8 cellular contexts compared by ENCODE assay signal in genomic region chr2:174632847-174633620, GRCh38. TPM values are rescaled to one million over a fixed set of nuclear protein-coding genes. Genes with fewer than 3 reads are reported as not detected.
DNase-seq lines count a peak whose midpoint lies in the region; ATAC-seq, FAIRE-seq and TF ChIP-seq lines count a peak whose summit lies in the region.

No MANE protein-coding gene starts in this region.

- CTCF ChIA-PET in GM12878 (lab: Yijun Ruan, JAX) = interaction anchor here (1.0 to 6.8 kb wide), 18 partner anchors 10 to 170 kb away, joined by 3 to 76 read pairs (median 6); partner anchors contain the start of gene WIPF1

- WGBS in GM12878 (ENCODE audit: insufficient coverage, insufficient replicate concordance, low lambda C conversion rate, missing lambda C conversion rate) = 0% methylated on average over 7 of the region's 7 CpGs

- peak overlapping the region; percentile 79 for H3K9ac ChIP-seq in GM12878 (ENCODE audit: control insufficient read depth, insufficient read depth, low read length)

- no peaks in the 10 kb centered on the region for H3K9me3 ChIP-seq in GM12878 (replicated peaks; ENCODE audit: control insufficient read depth, insufficient read depth, low read length)
- H3K9me3 ChIP-seq in neutrophil = no peaks in the 10 kb centered on the region

- H3K4me1 ChIP-seq in GM12878 (ENCODE audit: control insufficient read depth, insufficient read depth, low read length) (peaks cover 22% of the 10 kb centered on the region), neutrophil (ENCODE audit: control insufficient read depth in 1 of 2, insufficient read depth in 1 of 2, low read depth in 1 of 2, low read length in 1 of 2) (peaks cover 55 to 60% of the 10 kb centered on the region in 2 experiments)

- in situ Hi-C loops in GM12878 (cut with MboI) = no loop called here

- RAD21 ChIA-PET in GM12878 (lab: Charles Lee; ENCODE audit: unreplicated experiment) = interaction anchor here (0.7 to 5.5 kb wide), 19 partner anchors 10 to 170 kb away, joined by 3 to 137 read pairs (median 6); partner anchors contain the start of gene WIPF1

- peak overlapping the region; percentile 77 for H2AFZ ChIP-seq in GM12878 (ENCODE audit: control insufficient read depth, low read depth, low read length)

- H3K27ac ChIP-seq in GM12878 (ENCODE audit: control insufficient read depth, insufficient read depth) (peak overlapping the region; percentile 91), neutrophil (peak overlapping the region; percentile 95)

- H3K36me3 ChIP-seq in GM12878 (ENCODE audit: control insufficient read depth in 2 of 2, insufficient read depth in 2 of 2, low read length in 1 of 2) = peaks cover 0 to 8% of the 10 kb centered on the region in 2 experiments; a peak in 2 of 4 replicates
- H3K36me3 ChIP-seq in neutrophil = peaks cover 42% of the 10 kb centered on the region

- no peak for TF ChIP-seq EP300 in GM12878 (IDR thresholded peaks at IDR 0.05; ENCODE audit: borderline replicate concordance in 1 of 2, control insufficient read depth in 1 of 2, low read depth in 2 of 2, low read length in 2 of 2)

- peak; percentile 36 for ATAC-seq in GM18909 (IDR thresholded peaks at IDR 0.05; ENCODE audit: poor library complexity, unreplicated experiment)
- ATAC-seq in HG03280 (IDR thresholded peaks at IDR 0.05; ENCODE audit: unreplicated experiment) = peak; percentile 45
- peak; percentile 61 for ATAC-seq in GM12878
- no peak for ATAC-seq in HG02970 (IDR thresholded peaks at IDR 0.05; ENCODE audit: low FRiP score, unreplicated experiment)
- no peak for ATAC-seq in HG03442 (IDR thresholded peaks at IDR 0.05; ENCODE audit: unreplicated experiment)

- H3K27me3 ChIP-seq in GM12878 (replicated peaks in 1 of 2; ENCODE audit: control insufficient read depth in 2 of 2, insufficient read depth in 2 of 2, low read length in 1 of 2) (no peaks in the 10 kb centered on the region), neutrophil (no peaks in the 10 kb centered on the region)

- DNase-seq in GM12878 (ENCODE audit: low read depth, low spot score) (no peak), NCI-H2171 (lab: John Stamatoyannopoulos, UW) (no peak), RCC 7860 (ENCODE audit: low spot score) (no peak)

- no peaks in the 10 kb centered on the region for H4K20me1 ChIP-seq in GM12878 (ENCODE audit: control insufficient read depth, insufficient read depth)

- POLR2A ChIA-PET in GM12878 (lab: Charles Lee) = interaction anchor here (0.5 to 4.6 kb wide), 16 partner anchors 9 to 219 kb away, joined by 3 to 72 read pairs (median 6); partner anchors contain the start of gene WIPF1

- TF ChIP-seq CTCF in GM12878 (IDR thresholded peaks at IDR 0.05 in 2 of 3, conservative IDR thresholded peaks at IDR 0.05 in 1 of 3; ENCODE audit: control insufficient read depth in 2 of 3, extremely low read depth in 1 of 3, insufficient read depth in 1 of 3, low read depth in 3 of 3, low read length in 3 of 3) (peak in 2 of 3 experiments; percentile 25 to 29; a peak in 1 of 6 replicates), neutrophil (IDR thresholded peaks at IDR 0.05) (no peak)

- H3K79me2 ChIP-seq in GM12878 (ENCODE audit: control insufficient read depth, insufficient read depth, low read length) = peaks cover 40% of the 10 kb centered on the region

- SMC1A ChIA-PET in GM12878 (lab: Charles Lee; ENCODE audit: uncharacterized antibody, unreplicated experiment) = interaction anchor here (0.7 to 16.0 kb wide), 16 partner anchors 8 to 169 kb away, joined by 3 to 512 read pairs (median 6); partner anchors contain the start of gene WIPF1

- peak overlapping the region; percentile 100 for H3K4me2 ChIP-seq in GM12878 (ENCODE audit: control insufficient read depth, insufficient read depth)

- TF ChIP-seq POLR2A in GM12878 (IDR thresholded peaks at IDR 0.05; ENCODE audit: low read depth, low read length) = 0 out of 2 replicates have a peak, but pooled peaks have one; percentile 42

- no TSS peak for BruUV-seq in GM12878 (replicated peaks; lab: Mats Ljungman, UMichigan)

- peak overlapping the region; percentile 84 for H3K4me3 ChIP-seq in GM12878
- peak overlapping the region; percentile 76 to 81 for H3K4me3 ChIP-seq in neutrophil (ENCODE audit: low read depth in 1 of 2, low read length in 1 of 2)

- intact Hi-C loops in GM12878 (cut with micrococcal nuclease; ENCODE audit: unreplicated experiment) = loop anchor here (2.0 kb wide), 1 partner anchor 36 kb away; the partner anchor contains the start of gene WIPF1

- no peak for TF ChIP-seq RAD21 in GM12878 (IDR thresholded peaks at IDR 0.05; ENCODE audit: insufficient read depth, low read depth, low read length)

- no peak for FAIRE-seq in GM12878 (lab: Jason Lieb, UNC)
- FAIRE-seq in RCC 7860 (lab: Jason Lieb, UNC) = no peak

TF ChIP-seq in GM12878, 131 proteins besides CTCF, POLR2A, EP300 and RAD21 (continues in another document):
- TF ChIP-seq ZNF274 (IDR thresholded peaks at IDR 0.05; ENCODE audit: insufficient read depth, insufficient read length) = no peak
- TF ChIP-seq PAX5 (IDR thresholded peaks at IDR 0.05; ENCODE audit: borderline replicate concordance, low read depth, low read length) = no peak
- TF ChIP-seq NFXL1 (IDR thresholded peaks at IDR 0.05; ENCODE audit: borderline replicate concordance) = no peak
- TF ChIP-seq RBBP5 (conservative IDR thresholded peaks at IDR 0.05) = no peak
- TF ChIP-seq ZNF24 (IDR thresholded peaks at IDR 0.05) = no peak
- TF ChIP-seq, protein P1, sequence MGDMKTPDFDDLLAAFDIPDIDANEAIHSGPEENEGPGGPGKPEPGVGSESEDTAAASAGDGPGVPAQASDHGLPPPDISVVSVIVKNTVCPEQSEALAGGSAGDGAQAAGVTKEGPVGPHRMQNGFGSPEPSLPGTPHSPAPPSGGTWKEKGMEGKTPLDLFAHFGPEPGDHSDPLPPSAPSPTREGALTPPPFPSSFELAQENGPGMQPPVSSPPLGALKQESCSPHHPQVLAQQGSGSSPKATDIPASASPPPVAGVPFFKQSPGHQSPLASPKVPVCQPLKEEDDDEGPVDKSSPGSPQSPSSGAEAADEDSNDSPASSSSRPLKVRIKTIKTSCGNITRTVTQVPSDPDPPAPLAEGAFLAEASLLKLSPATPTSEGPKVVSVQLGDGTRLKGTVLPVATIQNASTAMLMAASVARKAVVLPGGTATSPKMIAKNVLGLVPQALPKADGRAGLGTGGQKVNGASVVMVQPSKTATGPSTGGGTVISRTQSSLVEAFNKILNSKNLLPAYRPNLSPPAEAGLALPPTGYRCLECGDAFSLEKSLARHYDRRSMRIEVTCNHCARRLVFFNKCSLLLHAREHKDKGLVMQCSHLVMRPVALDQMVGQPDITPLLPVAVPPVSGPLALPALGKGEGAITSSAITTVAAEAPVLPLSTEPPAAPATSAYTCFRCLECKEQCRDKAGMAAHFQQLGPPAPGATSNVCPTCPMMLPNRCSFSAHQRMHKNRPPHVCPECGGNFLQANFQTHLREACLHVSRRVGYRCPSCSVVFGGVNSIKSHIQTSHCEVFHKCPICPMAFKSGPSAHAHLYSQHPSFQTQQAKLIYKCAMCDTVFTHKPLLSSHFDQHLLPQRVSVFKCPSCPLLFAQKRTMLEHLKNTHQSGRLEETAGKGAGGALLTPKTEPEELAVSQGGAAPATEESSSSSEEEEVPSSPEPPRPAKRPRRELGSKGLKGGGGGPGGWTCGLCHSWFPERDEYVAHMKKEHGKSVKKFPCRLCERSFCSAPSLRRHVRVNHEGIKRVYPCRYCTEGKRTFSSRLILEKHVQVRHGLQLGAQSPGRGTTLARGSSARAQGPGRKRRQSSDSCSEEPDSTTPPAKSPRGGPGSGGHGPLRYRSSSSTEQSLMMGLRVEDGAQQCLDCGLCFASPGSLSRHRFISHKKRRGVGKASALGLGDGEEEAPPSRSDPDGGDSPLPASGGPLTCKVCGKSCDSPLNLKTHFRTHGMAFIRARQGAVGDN (IDR thresholded peaks at IDR 0.05) = peak; percentile 19
- TF ChIP-seq IRF5 (IDR thresholded peaks at IDR 0.05; ENCODE audit: borderline replicate concordance) = no peak
- TF ChIP-seq ETV6 (conservative IDR thresholded peaks at IDR 0.05 in 1 of 2, IDR thresholded peaks at IDR 0.05 in 1 of 2; ENCODE audit: borderline replicate concordance in 1 of 2, low read depth in 1 of 2) = no peak

RNA-seq across cellular contexts. Expression of gene WIPF1, which starts 35.4 kb away (rescaled TPM):
- 126 and 131 TPM in 2 replicates for total RNA-seq in GM12878 (2013; cell fraction: nucleolus; rRNA removed)
- total RNA-seq in GM12878 (2014; rRNA removed) = 23.9 and 25.2 TPM in 2 replicates
- 52.1 and 57.1 TPM in 2 replicates for total RNA-seq in GM12878 (2014; rRNA removed; fragmentation: Illumina TruSeq; extraction: Trizol)
- 135 and 141 TPM in 2 replicates for total RNA-seq in GM12878 (2021)
- 45.3 TPM for polyA plus RNA-seq in GM12878 (2011; ENCODE audit: low read depth)
- 96.8 and 110 TPM in 2 replicates for polyA plus RNA-seq in GM12878 (2011; rRNA removed)
- polyA plus RNA-seq in GM12878 (2011; cell fraction: cytosol; rRNA removed) = 103 and 160 TPM in 2 replicates
- polyA plus RNA-seq in GM12878 (2011; cell fraction: nucleus; rRNA removed) = 112 and 138 TPM in 2 replicates
- polyA plus RNA-seq in GM12878 (2012) = 115 and 116 TPM in 2 replicates
- 185 and 188 TPM in 2 replicates for polyA plus RNA-seq in GM12878 (2014; fragmentation: Illumina TruSeq; extraction: Trizol)
- polyA plus RNA-seq in GM12878 (2014; fragmentation: Nextera tagmentation; extraction: Ambion mirVana) = 10 to 100 TPM; 23.1 to 28.6 TPM
- 66.7 and 68.8 TPM in 2 replicates for polyA plus RNA-seq in GM12878 (2014; rRNA removed)
- polyA plus RNA-seq in GM12878 (2016; fragmentation: Nextera tagmentation; extraction: Ambion mirVana) = 10 to 100 TPM; 71.2 to 77.5 TPM
- polyA minus RNA-seq in GM12878 (2011; rRNA and poly(A)+ RNA removed) = 114 and 136 TPM in 2 replicates
- 56.0 and 63.3 TPM in 2 replicates for polyA minus RNA-seq in GM12878 (2011; cell fraction: cytosol; rRNA and poly(A)+ RNA removed)
- polyA minus RNA-seq in GM12878 (2011; cell fraction: nucleus; rRNA and poly(A)+ RNA removed) = 84.1 and 152 TPM in 2 replicates

Comparison
In these comparisons a context has a peak if more than half of its experiments do, and no peak if none do; other contexts are left out.
1. ATAC-seq: peak in GM18909 (single experiment), HG03280 (single experiment) and GM12878 (single experiment); none in HG02970 (single experiment) and HG03442 (single experiment).